21 cellular contexts compared by ENCODE assay signal in genomic region chr4:172725581-172725980, GRCh38.
A peak's percentile ranks its signal among the peaks of the same experiment; 100 is the strongest.
DNase-seq lines count a peak whose midpoint lies in the region; ATAC-seq and TF ChIP-seq lines count a peak whose summit lies in the region.
"Had no signal": no experiment of that assay in that cellular context is flagged by ENCODE, and none has a peak within 500 bp of the region (broad histone marks: within the 10 kb centered on the region; RNA-seq: fewer than 3 reads in every experiment).

No MANE protein-coding gene starts in this region.

- no peak overlapping the region for H2AK5ac ChIP-seq in IMR-90 (ENCODE audit: low read depth, low read length)
- no peak overlapping the region for H2AK5ac ChIP-seq in mesenchymal stem cell (ENCODE audit: low read length, severe bottlenecking)

- no peaks in the 10 kb centered on the region for H3K36me3 ChIP-seq in BJ (ENCODE audit: control insufficient read depth, insufficient read depth, low read length)
- no peaks in the 10 kb centered on the region for H3K36me3 ChIP-seq in IMR-90 (ENCODE audit: control insufficient read depth, insufficient read depth, low read length)
- no peaks in the 10 kb centered on the region for H3K36me3 ChIP-seq in mesenchymal stem cell (ENCODE audit: control insufficient read depth in 1 of 2, insufficient read depth in 2 of 2, low read depth in 1 of 2, low read length in 2 of 2)
- H3K36me3 ChIP-seq: cardiac muscle cell, neural progenitor cell, tibial artery had no signal

- no peak for TF ChIP-seq POLR2A in IMR-90 (IDR thresholded peaks at IDR 0.05; ENCODE audit: low read depth, low read length)

- no peaks in the 10 kb centered on the region for H4K20me1 ChIP-seq in IMR-90 (ENCODE audit: insufficient read depth, low read length)

- dilution Hi-C loops in IMR-90 (cut with HindIII; ENCODE audit: low sequenced_read_pairs, unreplicated experiment), result no loop called here

- H2AFZ ChIP-seq in IMR-90 (replicated peaks; ENCODE audit: low read length, poor library complexity) (peak overlapping the region; percentile 69), mesenchymal stem cell (ENCODE audit: low read depth, low read length) (no peak overlapping the region)
- H2AFZ ChIP-seq: neural progenitor cell had no signal

- H4K8ac ChIP-seq in IMR-90 (ENCODE audit: low read depth in 2 of 2, low read length in 2 of 2) (no peak overlapping the region), mesenchymal stem cell (ENCODE audit: low read length) (no peak overlapping the region)

- H3K23ac ChIP-seq in IMR-90 (ENCODE audit: low read depth, low read length) (no peak overlapping the region), mesenchymal stem cell (ENCODE audit: low read length in 2 of 2) (no peak overlapping the region)

- H2BK120ac ChIP-seq in IMR-90 (ENCODE audit: low read depth, low read length) (peak overlapping the region; percentile 64), mesenchymal stem cell (ENCODE audit: low read depth, low read length) (no peak overlapping the region)

- in situ Hi-C loops in IMR-90 (cut with MboI; ENCODE audit: low sequenced_read_pairs), result no loop called here

- H3K4me3 ChIP-seq in BJ (ENCODE audit: low read depth, low read length) (no peak overlapping the region), IMR-90 (ENCODE audit: insufficient read depth, low read depth, low read length) (no peak overlapping the region), epithelial cell of proximal tubule (ENCODE audit: low read depth, low read length) (no peak overlapping the region), mesenchymal stem cell (ENCODE audit: insufficient read depth in 1 of 2, low read depth in 1 of 2, low read length in 2 of 2) (no peak overlapping the region)
- H3K4me3 ChIP-seq: cardiac muscle cell, neural progenitor cell, tibial artery had no signal

- H3K9ac ChIP-seq in IMR-90 (ENCODE audit: low read depth, low read length) (no peak overlapping the region), mesenchymal stem cell (ENCODE audit: low read length) (peak overlapping the region; percentile 58)
- H3K9ac ChIP-seq: neural progenitor cell had no signal

- H3K4me1 ChIP-seq in IMR-90 (ENCODE audit: control insufficient read depth, insufficient read depth, low read length), result no peaks in the 10 kb centered on the region
- peaks cover 3% of the 10 kb centered on the region for H3K4me1 ChIP-seq in mesenchymal stem cell (ENCODE audit: control insufficient read depth, insufficient read depth, low read depth, low read length)
- H3K4me1 ChIP-seq: tibial artery had no signal

- H2BK5ac ChIP-seq in IMR-90 (ENCODE audit: low read depth, low read length, poor library complexity, severe bottlenecking), result peak overlapping the region; percentile 71
- peak overlapping the region; percentile 90 for H2BK5ac ChIP-seq in mesenchymal stem cell (ENCODE audit: low read depth, low read length, poor library complexity, severe bottlenecking)

- H3K4ac ChIP-seq in IMR-90 (ENCODE audit: low read depth, low read length) (no peak overlapping the region), mesenchymal stem cell (ENCODE audit: low read depth in 1 of 2, low read length in 2 of 2) (no peak overlapping the region)

- BruUV-seq in IMR-90 (replicated peaks; lab: Mats Ljungman, UMichigan), result no TSS peak

- POLR2A ChIA-PET in BJ (lab: Charles Lee), result no interaction called here
- POLR2A ChIA-PET in IMR-90 (lab: Charles Lee; ENCODE audit: unreplicated experiment), result no interaction called here

- H3K27ac ChIP-seq in IMR-90 (ENCODE audit: insufficient read depth, low read length), result no peak overlapping the region
- peak overlapping the region; percentile 96 for H3K27ac ChIP-seq in mesenchymal stem cell (ENCODE audit: low read length, poor library complexity, severe bottlenecking)
- H3K27ac ChIP-seq: cardiac muscle cell, neural progenitor cell, tibial artery had no signal

- DNase-seq in BJ (ENCODE audit: low read depth) (peak; percentile 19), IMR-90 (peak; percentile 25), epithelial cell of proximal tubule (ENCODE audit: low read depth) (peak; percentile 36), mesenchymal stem cell (no peak), NCI-H2196 treated with DMSO at 0.1 percent for 48 hours (lab: John Stamatoyannopoulos, UW; ENCODE audit: unreplicated experiment) (no peak), GF-D8 (lab: John Stamatoyannopoulos, UW) (no peak), NCI-H2227 (lab: John Stamatoyannopoulos, UW; ENCODE audit: unreplicated experiment) (no peak)
- DNase-seq: activated naive CD8-positive, alpha-beta T cell treated with anti-CD3 and anti-CD28 coated beads, Interleukin-2, amount 50 U/mL, for 24 hours; H9; hippocampal formation; KBM-7; NCI-H2081 treated with DMSO at 0.1 percent for 48 hours; NCI-H526; SIG-M5; stimulated activated CD4-positive, alpha-beta T cell treated with anti-CD3 and anti-CD28 coated beads, Interleukin-15, amount 100 ng/mL, for 24 hours; stimulated activated naive CD4-positive, alpha-beta T cell; T-helper 17 cell; tibial artery had no signal

- no peak overlapping the region for H3K56ac ChIP-seq in IMR-90 (ENCODE audit: extremely low read depth, insufficient read depth, low read length)

- H3K9me1 ChIP-seq in IMR-90 (ENCODE audit: insufficient read depth, low read length), result no peaks in the 10 kb centered on the region

- no peak overlapping the region for H3K18ac ChIP-seq in IMR-90 (ENCODE audit: low read depth, low read length)
- no peak overlapping the region for H3K18ac ChIP-seq in mesenchymal stem cell (ENCODE audit: low read depth in 1 of 2, low read length in 2 of 2)

- H3K79me1 ChIP-seq in IMR-90 (ENCODE audit: low read depth in 1 of 2, low read length in 2 of 2) (no peaks in the 10 kb centered on the region), mesenchymal stem cell (replicated peaks; ENCODE audit: low read length, poor library complexity, severe bottlenecking) (no peaks in the 10 kb centered on the region)

- H3K14ac ChIP-seq in IMR-90 (replicated peaks; ENCODE audit: low read depth, low read length) (no peak overlapping the region), mesenchymal stem cell (ENCODE audit: low read length in 2 of 2) (no peak overlapping the region)

- TF ChIP-seq CTCF in BJ (IDR thresholded peaks at IDR 0.05; ENCODE audit: insufficient read depth, low read depth, low read length) (no peak), IMR-90 (conservative IDR thresholded peaks at IDR 0.05; ENCODE audit: low read depth, low read length) (no peak), epithelial cell of proximal tubule (conservative IDR thresholded peaks at IDR 0.05; ENCODE audit: low read depth, low read length) (no peak)

- H3K4me2 ChIP-seq in IMR-90 (ENCODE audit: low read depth, low read length), result peak overlapping the region; percentile 41
- peak overlapping the region; percentile 46 for H3K4me2 ChIP-seq in mesenchymal stem cell (ENCODE audit: low read length, poor library complexity, severe bottlenecking)

- CTCF ChIA-PET in BJ (lab: Yijun Ruan, JAX), result no interaction called here
- CTCF ChIA-PET in IMR-90 (lab: Yijun Ruan, JAX), result interaction anchor here (0.5 to 0.9 kb wide), 2 partner anchors 15 to 84 kb away, joined by 3 to 4 read pairs; no protein-coding TSS in a partner anchor

- H4K91ac ChIP-seq in IMR-90 (ENCODE audit: insufficient read depth, low read depth, low read length), result no peak overlapping the region
- H4K91ac ChIP-seq in mesenchymal stem cell (ENCODE audit: low read length), result no peak overlapping the region

- H3K27me3 ChIP-seq in BJ (ENCODE audit: control insufficient read depth, insufficient read depth, low read length), result no peaks in the 10 kb centered on the region
- H3K27me3 ChIP-seq in IMR-90 (ENCODE audit: control insufficient read depth, insufficient read depth, low read length), result no peaks in the 10 kb centered on the region
- no peaks in the 10 kb centered on the region for H3K27me3 ChIP-seq in mesenchymal stem cell (ENCODE audit: control insufficient read depth in 1 of 2, insufficient read depth in 1 of 2, low read length in 2 of 2)
- H3K27me3 ChIP-seq: cardiac muscle cell, neural progenitor cell, tibial artery had no signal

- ATAC-seq in IMR-90 (ENCODE audit: low read depth) (peak; percentile 67), HG03521 (IDR thresholded peaks at IDR 0.05; ENCODE audit: unreplicated experiment) (no peak)
- ATAC-seq: activated naive CD8-positive, alpha-beta T cell treated with anti-CD3 and anti-CD28 coated beads, Interleukin-2, amount 50 U/mL, for 24 hours; T-helper 17 cell had no signal

- H2AK9ac ChIP-seq in IMR-90 (replicated peaks; ENCODE audit: low read depth, low read length, poor library complexity), result no peak overlapping the region

- no peaks in the 10 kb centered on the region for H3K9me3 ChIP-seq in IMR-90 (ENCODE audit: control insufficient read depth, insufficient read depth, low read length)
- peaks cover 5% of the 10 kb centered on the region for H3K9me3 ChIP-seq in mesenchymal stem cell (ENCODE audit: control insufficient read depth, low read length)
- H3K9me3 ChIP-seq: tibial artery had no signal

- no peak overlapping the region for H2BK12ac ChIP-seq in mesenchymal stem cell (ENCODE audit: low read length in 2 of 2)

- TF ChIP-seq RAD21 in IMR-90 (IDR thresholded peaks at IDR 0.05; ENCODE audit: low read length), result no peak

- intact Hi-C loops in IMR-90 (cut with micrococcal nuclease), result no loop called here

- H2BK20ac ChIP-seq in IMR-90 (ENCODE audit: low read depth, low read length), result no peak overlapping the region

- no peak overlapping the region for H4K5ac ChIP-seq in IMR-90 (ENCODE audit: low read depth, low read length)

- WGBS in IMR-90 (ENCODE audit: extremely low coverage in 2 of 2, insufficient read length in 1 of 2), 2 experiments, result no CpG with 5 or more reads among the region's 3 CpGs
- 82% methylated on average over 3 of the region's 3 CpGs for WGBS in mesenchymal stem cell

- H2BK15ac ChIP-seq in IMR-90 (ENCODE audit: low read depth, low read length) (no peak overlapping the region), mesenchymal stem cell (ENCODE audit: low read depth, poor library complexity, severe bottlenecking) (no peak overlapping the region)

TF ChIP-seq in IMR-90, 13 proteins besides CTCF, POLR2A, EP300 and RAD21 (continues in another document):
- TF ChIP-seq FOS (IDR thresholded peaks at IDR 0.05; ENCODE audit: low read depth, low read length), result no peak
- TF ChIP-seq ELK1 (IDR thresholded peaks at IDR 0.05; ENCODE audit: borderline replicate concordance, low read depth, low read length), result no peak
- no peak for TF ChIP-seq NFE2L2 (IDR thresholded peaks at IDR 0.05; ENCODE audit: low read depth, low read length)

Comparison
In these comparisons a context has a peak if more than half of its experiments do, and no peak if none do; other contexts are left out.
1. DNase-seq: peak in BJ (single experiment), IMR-90 (single experiment) and epithelial cell of proximal tubule (single experiment); none in mesenchymal stem cell (single experiment), NCI-H2196 treated with DMSO at 0.1 percent for 48 hours (single experiment), GF-D8 (single experiment) and NCI-H2227 (single experiment).